In the genomic region with DNA sequence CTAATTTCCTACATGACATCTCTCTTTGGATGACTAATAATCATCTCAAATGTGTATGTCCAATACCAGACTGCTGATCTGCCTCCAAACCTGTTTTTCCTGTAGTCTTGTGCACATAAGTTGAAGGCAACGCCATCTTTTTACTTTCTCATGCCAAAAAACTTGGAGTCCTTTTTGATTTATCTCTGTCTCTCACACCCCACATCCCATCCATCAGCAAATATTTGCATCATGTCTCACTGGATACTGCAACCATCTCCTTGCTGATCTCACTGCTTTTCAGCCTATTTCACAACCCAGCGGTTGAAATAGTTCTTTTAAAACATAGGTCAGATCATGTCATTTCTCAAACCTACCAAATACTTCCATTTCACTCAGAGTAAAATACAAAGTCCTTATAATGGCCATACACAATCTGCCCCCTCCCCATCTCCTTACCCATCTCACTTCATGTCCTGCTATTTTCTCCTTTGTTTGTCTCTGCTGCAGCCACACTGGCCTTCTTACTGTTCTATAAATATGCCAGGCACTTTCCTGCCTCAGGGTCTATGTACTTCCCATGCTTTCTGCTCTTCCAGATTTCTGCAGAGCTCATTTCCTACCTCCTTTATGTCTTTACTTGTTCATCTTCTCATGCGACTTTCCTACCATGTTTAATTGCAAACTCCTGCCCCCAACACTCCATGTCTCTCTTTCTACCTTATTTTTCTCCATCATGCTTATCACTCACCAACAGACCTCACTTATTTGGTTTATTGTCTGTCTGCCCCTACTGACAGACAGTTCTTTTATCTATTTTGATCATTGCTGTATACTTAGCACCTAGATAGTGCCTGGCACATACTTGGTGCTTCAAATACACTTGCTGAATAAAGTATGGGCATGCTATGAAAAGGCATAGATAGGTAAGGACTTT, we compare ENCODE assay signal across 10 cellular contexts.
DNase-seq lines count a peak whose midpoint lies in the region; ATAC-seq and TF ChIP-seq lines count a peak whose summit lies in the region.
"Had no signal": no experiment of that assay in that cellular context is flagged by ENCODE, and none has a peak within 500 bp of the region (broad histone marks: within the 10 kb centered on the region; RNA-seq: fewer than 3 reads in every experiment).

No MANE protein-coding gene starts in this region.

- DNase-seq in HFFc6 (peak; percentile 81), RWPE2 (ENCODE audit: low spot score) (no peak), esophagus squamous epithelium (lab: John Stamatoyannopoulos, UW) (no peak), prostate gland (ENCODE audit: low spot score) (peak; percentile 46), NCI-H2171 (lab: John Stamatoyannopoulos, UW) (no peak), NCI-H2081 (lab: John Stamatoyannopoulos, UW) (no peak)
- DNase-seq in activated CD8-positive, alpha-beta memory T cell treated with anti-CD3 and anti-CD28 coated beads, Interleukin-2, amount 50 U/mL, for 48 hours: no peak
- DNase-seq: activated gamma-delta T cell treated with Interleukin-2 at 50 U/mL for 16 hours, NCI-H82 had no signal

- no peaks in the 10 kb centered on the region for H3K9me3 ChIP-seq in RWPE2 (ENCODE audit: severe bottlenecking)
- no peaks in the 10 kb centered on the region for H3K9me3 ChIP-seq in esophagus squamous epithelium
- no peaks in the 10 kb centered on the region for H3K9me3 ChIP-seq in prostate gland

- intact Hi-C loops in esophagus squamous epithelium (cut with DNase I): loop anchor here (10.0 kb wide), 1 partner anchor 124 kb away; the partner anchor contains the start of gene BMP2K
- intact Hi-C loops in prostate gland (cut with DNase I): no loop called here

- H3K27ac ChIP-seq in RWPE2 (ENCODE audit: poor library complexity, severe bottlenecking): peak overlapping the region; percentile 90
- peak overlapping the region in 3 of 4 donors; percentile 38 to 87 (median 61) for H3K27ac ChIP-seq in esophagus squamous epithelium
- H3K27ac ChIP-seq in prostate gland: peak overlapping the region in 1 of 2 donors; percentile 3

- no peak for TF ChIP-seq POLR2A in esophagus squamous epithelium (IDR thresholded peaks at IDR 0.05)
- no peak for TF ChIP-seq POLR2A in prostate gland (IDR thresholded peaks at IDR 0.05)

- H3K9me3 Mint-ChIP-seq in HFFc6: no peaks in the 10 kb centered on the region

- TF ChIP-seq CTCF in HFFc6 (IDR thresholded peaks at IDR 0.05) (no peak), RWPE2 (IDR thresholded peaks at IDR 0.05; ENCODE audit: poor library complexity, severe bottlenecking) (no peak), esophagus squamous epithelium (IDR thresholded peaks at IDR 0.05) (no peak), prostate gland (IDR thresholded peaks at IDR 0.05) (no peak)

- H3K4me3 Mint-ChIP-seq in HFFc6: peak overlapping the region; percentile 32

- ATAC-seq in RWPE2 (ENCODE audit: low read depth) (peak; percentile 58), GM18858 (IDR thresholded peaks at IDR 0.05; ENCODE audit: unreplicated experiment) (no peak)

- H3K36me3 ChIP-seq in RWPE2 (ENCODE audit: low read depth) (no peaks in the 10 kb centered on the region), esophagus squamous epithelium (no peaks in the 10 kb centered on the region), prostate gland (no peaks in the 10 kb centered on the region)

- H3K4me1 Mint-ChIP-seq in HFFc6 (ENCODE audit: low read depth): peaks cover 89% of the 10 kb centered on the region

- H3K36me3 Mint-ChIP-seq in HFFc6 (ENCODE audit: low read depth): no peaks in the 10 kb centered on the region

- WGBS in esophagus squamous epithelium, 2 donors: 30 to 55% methylated on average over 3 of the region's 3 CpGs
- WGBS in prostate gland: 79% methylated on average over 3 of the region's 3 CpGs

- no peaks in the 10 kb centered on the region; the same call in 1 of the 2 replicates for H3K27me3 Mint-ChIP-seq in HFFc6 (ENCODE audit: insufficient read depth)

- H3K27ac Mint-ChIP-seq in HFFc6: peak overlapping the region; percentile 75

- H3K4me1 ChIP-seq in RWPE2 (ENCODE audit: insufficient read depth, poor library complexity, severe bottlenecking) (peaks cover 32% of the 10 kb centered on the region), esophagus squamous epithelium (peaks cover 17 to 89% (median 36%) of the 10 kb centered on the region in 3 donors), prostate gland (replicated peaks) (no peaks in the 10 kb centered on the region)

- H3K4me3 ChIP-seq in RWPE2 (ENCODE audit: severe bottlenecking) (no peak overlapping the region), esophagus squamous epithelium (no peak overlapping the region), prostate gland (no peak overlapping the region)

- H3K27me3 ChIP-seq in RWPE2 (ENCODE audit: insufficient read depth, poor library complexity, severe bottlenecking) (no peaks in the 10 kb centered on the region), esophagus squamous epithelium (no peaks in the 10 kb centered on the region), prostate gland (replicated peaks; ENCODE audit: insufficient read depth) (no peaks in the 10 kb centered on the region)

Comparison
In these comparisons a context has a peak if more than half of its experiments do, and no peak if none do; other contexts are left out.
1. DNase-seq: peak in HFFc6 (single experiment) and prostate gland (single experiment); none in RWPE2 (single experiment), esophagus squamous epithelium (single experiment), NCI-H2171 (single experiment), activated CD8-positive, alpha-beta memory T cell treated with anti-CD3 and anti-CD28 coated beads, Interleukin-2, amount 50 U/mL, for 48 hours (single experiment) and NCI-H2081 (0 of 2).